1 cellular context compared by ENCODE assay signal in genomic region chr1:222583079-222583478, GRCh38.
TF ChIP-seq lines count a peak whose summit lies in the region.

No MANE protein-coding gene starts in this region.

TF ChIP-seq in GM23338, 12 proteins besides CTCF, POLR2A, EP300 and RAD21 (continued from another document):
- no peak for TF ChIP-seq ZNF462 (CRISPR knock-in tag; IDR thresholded peaks at IDR 0.05)
- no peak for TF ChIP-seq ZNF331 (CRISPR knock-in tag; IDR thresholded peaks at IDR 0.05; ENCODE audit: low read depth)
- no peak for TF ChIP-seq CREB1 (CRISPR knock-in tag; IDR thresholded peaks at IDR 0.05; ENCODE audit: low read depth)
- TF ChIP-seq STAT1 (IDR thresholded peaks at IDR 0.05; ENCODE audit: unreplicated experiment), result no peak
TF ChIP-seq in GM23338: peak in this region for 0.
